In genomic region chr6:7138921-7139358, GRCh38 we compare ENCODE assay signal across 1 cellular context.
A peak's percentile ranks its signal among the peaks of the same experiment; 100 is the strongest.
TF ChIP-seq lines count a peak whose summit lies in the region.

No MANE protein-coding gene starts in this region.

TF ChIP-seq in HepG2, 621 proteins besides CTCF, POLR2A, EP300 and RAD21 (continued from another document and continues in another):
- TF ChIP-seq, protein P1, sequence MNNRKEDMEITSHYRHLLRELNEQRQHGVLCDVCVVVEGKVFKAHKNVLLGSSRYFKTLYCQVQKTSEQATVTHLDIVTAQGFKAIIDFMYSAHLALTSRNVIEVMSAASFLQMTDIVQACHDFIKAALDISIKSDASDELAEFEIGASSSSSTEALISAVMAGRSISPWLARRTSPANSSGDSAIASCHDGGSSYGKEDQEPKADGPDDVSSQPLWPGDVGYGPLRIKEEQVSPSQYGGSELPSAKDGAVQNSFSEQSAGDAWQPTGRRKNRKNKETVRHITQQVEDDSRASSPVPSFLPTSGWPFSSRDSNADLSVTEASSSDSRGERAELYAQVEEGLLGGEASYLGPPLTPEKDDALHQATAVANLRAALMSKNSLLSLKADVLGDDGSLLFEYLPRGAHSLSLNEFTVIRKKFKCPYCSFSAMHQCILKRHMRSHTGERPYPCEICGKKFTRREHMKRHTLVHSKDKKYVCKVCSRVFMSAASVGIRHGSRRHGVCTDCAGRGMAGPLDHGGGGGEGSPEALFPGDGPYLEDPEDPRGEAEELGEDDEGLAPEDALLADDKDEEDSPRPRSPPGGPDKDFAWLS (CRISPR knock-in tag; IDR thresholded peaks at IDR 0.05; ENCODE audit: borderline replicate concordance): no peak
- TF ChIP-seq ZBTB1 (CRISPR knock-in tag; IDR thresholded peaks at IDR 0.05; ENCODE audit: borderline replicate concordance) (no peak), KLF9 (CRISPR knock-in tag; IDR thresholded peaks at IDR 0.05; ENCODE audit: low read depth) (no peak), ZFP1 (CRISPR knock-in tag; IDR thresholded peaks at IDR 0.05) (no peak), ZNF441 (CRISPR knock-in tag; IDR thresholded peaks at IDR 0.05; ENCODE audit: borderline replicate concordance) (no peak), GATAD2A (CRISPR knock-in tag; IDR thresholded peaks at IDR 0.05) (peak; percentile 94), HNF1A (IDR thresholded peaks at IDR 0.05; ENCODE audit: low read depth) (peak; percentile 75), HNF1A (CRISPR knock-in tag; IDR thresholded peaks at IDR 0.05; ENCODE audit: borderline replicate concordance) (peak; percentile 93; the same call in 1 of the 2 replicates), ZNF619 (CRISPR knock-in tag; IDR thresholded peaks at IDR 0.05) (no peak), ZNF468 (CRISPR knock-in tag; IDR thresholded peaks at IDR 0.05) (no peak), ZNF138 (CRISPR knock-in tag; IDR thresholded peaks at IDR 0.05; ENCODE audit: low read depth) (no peak), KIAA2018 (CRISPR knock-in tag; IDR thresholded peaks at IDR 0.05; ENCODE audit: borderline replicate concordance) (no peak), ARHGAP35 (CRISPR knock-in tag; IDR thresholded peaks at IDR 0.05; ENCODE audit: borderline replicate concordance) (no peak), ZNF24 (IDR thresholded peaks at IDR 0.05) (0 out of 2 replicates have a peak, but pooled peaks have one; percentile 40), MEIS1 (CRISPR knock-in tag; IDR thresholded peaks at IDR 0.05; ENCODE audit: borderline replicate concordance) (0 out of 2 replicates have a peak, but pooled peaks have one; percentile 1), CENPBD1 (CRISPR knock-in tag; IDR thresholded peaks at IDR 0.05; ENCODE audit: borderline replicate concordance, low read depth) (no peak), SRF (IDR thresholded peaks at IDR 0.05; ENCODE audit: low read depth, low read length) (no peak), NFE2L2 (IDR thresholded peaks at IDR 0.05; ENCODE audit: low read length) (no peak), TEAD3 (CRISPR knock-in tag; optimal IDR thresholded peaks at IDR 0.05; ENCODE audit: borderline replicate concordance) (peak; percentile 65), CHCHD3 (CRISPR knock-in tag; IDR thresholded peaks at IDR 0.05) (no peak), ZNF543 (CRISPR knock-in tag; IDR thresholded peaks at IDR 0.05) (no peak), ZNF296 (CRISPR knock-in tag; conservative IDR thresholded peaks at IDR 0.05) (no peak), RBAK (CRISPR knock-in tag; IDR thresholded peaks at IDR 0.05) (peak; percentile 99), ETV6 (CRISPR knock-in tag; conservative IDR thresholded peaks at IDR 0.05) (no peak), PRMT3 (CRISPR knock-in tag; IDR thresholded peaks at IDR 0.05; ENCODE audit: borderline replicate concordance, low read depth) (no peak), ZNF276 (CRISPR knock-in tag; IDR thresholded peaks at IDR 0.05; ENCODE audit: low read depth) (no peak), SALL2 (CRISPR knock-in tag; IDR thresholded peaks at IDR 0.05) (no peak)
- TF ChIP-seq, protein P2, sequence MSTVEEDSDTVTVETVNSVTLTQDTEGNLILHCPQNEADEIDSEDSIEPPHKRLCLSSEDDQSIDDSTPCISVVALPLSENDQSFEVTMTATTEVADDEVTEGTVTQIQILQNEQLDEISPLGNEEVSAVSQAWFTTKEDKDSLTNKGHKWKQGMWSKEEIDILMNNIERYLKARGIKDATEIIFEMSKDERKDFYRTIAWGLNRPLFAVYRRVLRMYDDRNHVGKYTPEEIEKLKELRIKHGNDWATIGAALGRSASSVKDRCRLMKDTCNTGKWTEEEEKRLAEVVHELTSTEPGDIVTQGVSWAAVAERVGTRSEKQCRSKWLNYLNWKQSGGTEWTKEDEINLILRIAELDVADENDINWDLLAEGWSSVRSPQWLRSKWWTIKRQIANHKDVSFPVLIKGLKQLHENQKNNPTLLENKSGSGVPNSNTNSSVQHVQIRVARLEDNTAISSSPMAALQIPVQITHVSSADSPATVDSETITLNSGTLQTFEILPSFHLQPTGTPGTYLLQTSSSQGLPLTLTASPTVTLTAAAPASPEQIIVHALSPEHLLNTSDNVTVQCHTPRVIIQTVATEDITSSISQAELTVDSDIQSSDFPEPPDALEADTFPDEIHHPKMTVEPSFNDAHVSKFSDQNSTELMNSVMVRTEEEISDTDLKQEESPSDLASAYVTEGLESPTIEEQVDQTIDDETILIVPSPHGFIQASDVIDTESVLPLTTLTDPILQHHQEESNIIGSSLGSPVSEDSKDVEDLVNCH (CRISPR knock-in tag; IDR thresholded peaks at IDR 0.05): no peak
- TF ChIP-seq, protein P3, sequence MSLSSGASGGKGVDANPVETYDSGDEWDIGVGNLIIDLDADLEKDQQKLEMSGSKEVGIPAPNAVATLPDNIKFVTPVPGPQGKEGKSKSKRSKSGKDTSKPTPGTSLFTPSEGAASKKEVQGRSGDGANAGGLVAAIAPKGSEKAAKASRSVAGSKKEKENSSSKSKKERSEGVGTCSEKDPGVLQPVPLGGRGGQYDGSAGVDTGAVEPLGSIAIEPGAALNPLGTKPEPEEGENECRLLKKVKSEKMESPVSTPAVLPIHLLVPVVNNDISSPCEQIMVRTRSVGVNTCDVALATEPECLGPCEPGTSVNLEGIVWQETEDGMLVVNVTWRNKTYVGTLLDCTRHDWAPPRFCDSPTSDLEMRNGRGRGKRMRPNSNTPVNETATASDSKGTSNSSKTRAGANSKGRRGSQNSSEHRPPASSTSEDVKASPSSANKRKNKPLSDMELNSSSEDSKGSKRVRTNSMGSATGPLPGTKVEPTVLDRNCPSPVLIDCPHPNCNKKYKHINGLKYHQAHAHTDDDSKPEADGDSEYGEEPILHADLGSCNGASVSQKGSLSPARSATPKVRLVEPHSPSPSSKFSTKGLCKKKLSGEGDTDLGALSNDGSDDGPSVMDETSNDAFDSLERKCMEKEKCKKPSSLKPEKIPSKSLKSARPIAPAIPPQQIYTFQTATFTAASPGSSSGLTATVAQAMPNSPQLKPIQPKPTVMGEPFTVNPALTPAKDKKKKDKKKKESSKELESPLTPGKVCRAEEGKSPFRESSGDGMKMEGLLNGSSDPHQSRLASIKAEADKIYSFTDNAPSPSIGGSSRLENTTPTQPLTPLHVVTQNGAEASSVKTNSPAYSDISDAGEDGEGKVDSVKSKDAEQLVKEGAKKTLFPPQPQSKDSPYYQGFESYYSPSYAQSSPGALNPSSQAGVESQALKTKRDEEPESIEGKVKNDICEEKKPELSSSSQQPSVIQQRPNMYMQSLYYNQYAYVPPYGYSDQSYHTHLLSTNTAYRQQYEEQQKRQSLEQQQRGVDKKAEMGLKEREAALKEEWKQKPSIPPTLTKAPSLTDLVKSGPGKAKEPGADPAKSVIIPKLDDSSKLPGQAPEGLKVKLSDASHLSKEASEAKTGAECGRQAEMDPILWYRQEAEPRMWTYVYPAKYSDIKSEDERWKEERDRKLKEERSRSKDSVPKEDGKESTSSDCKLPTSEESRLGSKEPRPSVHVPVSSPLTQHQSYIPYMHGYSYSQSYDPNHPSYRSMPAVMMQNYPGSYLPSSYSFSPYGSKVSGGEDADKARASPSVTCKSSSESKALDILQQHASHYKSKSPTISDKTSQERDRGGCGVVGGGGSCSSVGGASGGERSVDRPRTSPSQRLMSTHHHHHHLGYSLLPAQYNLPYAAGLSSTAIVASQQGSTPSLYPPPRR (CRISPR knock-in tag; IDR thresholded peaks at IDR 0.05; ENCODE audit: borderline replicate concordance): peak; percentile 89; the same call in 1 of the 2 replicates
- TF ChIP-seq, protein P4, sequence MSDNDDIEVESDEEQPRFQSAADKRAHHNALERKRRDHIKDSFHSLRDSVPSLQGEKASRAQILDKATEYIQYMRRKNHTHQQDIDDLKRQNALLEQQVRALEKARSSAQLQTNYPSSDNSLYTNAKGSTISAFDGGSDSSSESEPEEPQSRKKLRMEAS (IDR thresholded peaks at IDR 0.05): peak; percentile 49; the same call in 1 of the 2 replicates
